Comparison of ENCODE assay signal across 28 cellular contexts in genomic region chrX:63835361-63835760, GRCh38.
"Had no signal": no experiment of that assay in that cellular context is flagged by ENCODE, and none has a peak within 500 bp of the region (broad histone marks: within the 10 kb centered on the region; RNA-seq: fewer than 3 reads in every experiment).

No MANE protein-coding gene starts in this region.

- H3K9me3 Mint-ChIP-seq: stimulated activated naive CD8-positive, alpha-beta T cell treated with anti-CD3 and anti-CD28 coated beads, Interleukin-15, Interleukin-2, amounts not matched to agents 100 ng/mL and 50 ng/mL, for 24 hours; type B pancreatic cell had no signal

- H3K4me3 Mint-ChIP-seq: stimulated activated effector memory CD8-positive, alpha-beta T cell treated with anti-CD3 and anti-CD28 coated beads, Interleukin-12 subunit alpha, Interleukin-12 subunit beta, amount 100 ng/mL, for 72 hours; stimulated activated memory B cell treated with anti-CD40 and anti-IgM and Interleukin-4, amounts not matched to agents 10 μg/mL and 1 μg/mL and 100 μg/mL, for 72 hours; stimulated activated naive B cell treated with anti-CD40 and anti-IgM and Interleukin-4, amounts not matched to agents 10 μg/mL and 1 μg/mL and 100 μg/mL, for 72 hours; stimulated activated naive CD8-positive, alpha-beta T cell treated with anti-CD3 and anti-CD28 coated beads, Interleukin-15, amount 100 ng/mL, for 72 hours; stimulated activated naive CD8-positive, alpha-beta T cell treated with anti-CD3 and anti-CD28 coated beads, Interleukin-15, Interleukin-2, amounts not matched to agents 100 ng/mL and 50 ng/mL, for 24 hours; type B pancreatic cell had no signal

- H3K4me1 Mint-ChIP-seq: stimulated activated effector memory CD8-positive, alpha-beta T cell treated with anti-CD3 and anti-CD28 coated beads, Interleukin-12 subunit alpha, Interleukin-12 subunit beta, amount 100 ng/mL, for 72 hours; stimulated activated memory B cell treated with anti-CD40 and anti-IgM and Interleukin-4, amounts not matched to agents 10 μg/mL and 1 μg/mL and 100 μg/mL, for 72 hours; stimulated activated naive B cell treated with anti-CD40 and anti-IgM and Interleukin-4, amounts not matched to agents 10 μg/mL and 1 μg/mL and 100 μg/mL, for 72 hours; stimulated activated naive CD8-positive, alpha-beta T cell treated with anti-CD3 and anti-CD28 coated beads, Interleukin-15, amount 100 ng/mL, for 72 hours had no signal

- H3K27ac Mint-ChIP-seq: stimulated activated effector memory CD8-positive, alpha-beta T cell treated with anti-CD3 and anti-CD28 coated beads, Interleukin-12 subunit alpha, Interleukin-12 subunit beta, amount 100 ng/mL, for 72 hours; stimulated activated memory B cell treated with anti-CD40 and anti-IgM and Interleukin-4, amounts not matched to agents 10 μg/mL and 1 μg/mL and 100 μg/mL, for 72 hours; stimulated activated naive B cell treated with anti-CD40 and anti-IgM and Interleukin-4, amounts not matched to agents 10 μg/mL and 1 μg/mL and 100 μg/mL, for 72 hours; stimulated activated naive CD8-positive, alpha-beta T cell treated with anti-CD3 and anti-CD28 coated beads, Interleukin-15, amount 100 ng/mL, for 72 hours; stimulated activated naive CD8-positive, alpha-beta T cell treated with anti-CD3 and anti-CD28 coated beads, Interleukin-15, Interleukin-2, amounts not matched to agents 100 ng/mL and 50 ng/mL, for 24 hours; type B pancreatic cell had no signal

- H3K36me3 Mint-ChIP-seq: stimulated activated effector memory CD8-positive, alpha-beta T cell treated with anti-CD3 and anti-CD28 coated beads, Interleukin-12 subunit alpha, Interleukin-12 subunit beta, amount 100 ng/mL, for 72 hours; stimulated activated memory B cell treated with anti-CD40 and anti-IgM and Interleukin-4, amounts not matched to agents 10 μg/mL and 1 μg/mL and 100 μg/mL, for 72 hours; type B pancreatic cell had no signal

- DNase-seq: stimulated activated CD4-positive, alpha-beta T cell treated with anti-CD3 and anti-CD28 coated beads, Interleukin-2, amount 100 ng/mL, for 48 hours; stimulated activated CD4-positive, alpha-beta T cell treated with anti-CD3 and anti-CD28 coated beads, Interleukin-4, amount 100 ng/mL, for 1 hour; stimulated activated CD4-positive, alpha-beta T cell treated with anti-CD3 and anti-CD28 coated beads, Interleukin-4, amount 100 ng/mL, for 24 hours; stimulated activated CD4-positive, alpha-beta T cell treated with anti-CD3 and anti-CD28 coated beads, Interleukin-4, amount 100 ng/mL, for 4 hours; stimulated activated CD8-positive, alpha-beta memory T cell treated with anti-CD3 and anti-CD28 coated beads, Interleukin-4, amount 100 ng/mL, for 48 hours; stimulated activated naive B cell treated with anti-CD40 and anti-IgM and Interleukin-4, amounts not matched to agents 10 μg/mL and 1 μg/mL and 100 μg/mL, for 72 hours; stimulated activated naive CD4-positive, alpha-beta T cell; stimulated activated naive CD4-positive, alpha-beta T cell treated with Interleukin-2 at 50 U/mL for 16 hours; stimulated activated naive CD8-positive, alpha-beta T cell treated with anti-CD3 and anti-CD28 coated beads, Interleukin-15, amount 100 ng/mL, for 72 hours; stimulated activated naive CD8-positive, alpha-beta T cell treated with anti-CD3 and anti-CD28 coated beads, Interleukin-15, Interleukin-2, amounts not matched to agents 100 U/mL and 50 U/mL, for 24 hours; stomach; substantia nigra; testis; thyroid gland; tibial artery; transverse colon; trophoblast cell; upper lobe of left lung; upper lobe of right lung; uterus had no signal

- H3K27ac ChIP-seq: stomach, suprapubic skin, testis, thoracic aorta, thyroid gland, tibial artery, tibial nerve, transverse colon, upper lobe of left lung, upper lobe of right lung, uterus, vagina had no signal

- H3K4me3 ChIP-seq: stomach, suprapubic skin, testis, thoracic aorta, thyroid gland, tibial artery, tibial nerve, transverse colon, upper lobe of left lung, upper lobe of right lung, uterus, vagina had no signal

- H3K27me3 Mint-ChIP-seq: stimulated activated memory B cell treated with anti-CD40 and anti-IgM and Interleukin-4, amounts not matched to agents 10 μg/mL and 1 μg/mL and 100 μg/mL, for 72 hours; stimulated activated naive CD8-positive, alpha-beta T cell treated with anti-CD3 and anti-CD28 coated beads, Interleukin-15, amount 100 ng/mL, for 72 hours; stimulated activated naive CD8-positive, alpha-beta T cell treated with anti-CD3 and anti-CD28 coated beads, Interleukin-15, Interleukin-2, amounts not matched to agents 100 ng/mL and 50 ng/mL, for 24 hours; type B pancreatic cell had no signal
